8 cellular contexts compared by ENCODE assay signal in genomic region chr2:37672870-37673184, GRCh38. TPM values are rescaled to one million over a fixed set of nuclear protein-coding genes. Genes with fewer than 3 reads are reported as not detected.
DNase-seq lines count a peak whose midpoint lies in the region; ATAC-seq and TF ChIP-seq lines count a peak whose summit lies in the region.

No MANE protein-coding gene starts in this region.

- H3K27ac ChIP-seq in HEK293 (ENCODE audit: extremely low read depth, low read depth, low read length): peak overlapping the region; percentile 87; the same call in 1 of the 2 replicates
- no peak overlapping the region for H3K27ac ChIP-seq in smooth muscle cell (ENCODE audit: low read depth)

- H3K27me3 ChIP-seq in iPS-15b (ENCODE audit: control insufficient read depth, insufficient read depth, low read length) (peaks cover 18% of the 10 kb centered on the region), smooth muscle cell (ENCODE audit: low read depth) (no peaks in the 10 kb centered on the region)

- H3K36me3 Mint-ChIP-seq in activated CD8-positive, alpha-beta T cell treated with anti-CD3 and anti-CD28 coated beads for 36 hours (ENCODE audit: low read depth): peaks cover 12% of the 10 kb centered on the region

- peaks cover 34% of the 10 kb centered on the region for H4K20me1 ChIP-seq in smooth muscle cell (ENCODE audit: low read depth)

- WGBS in smooth muscle cell (ENCODE audit: low lambda C conversion rate): 19% methylated on average over 7 of the region's 7 CpGs

- intact Hi-C loops in activated CD8-positive, alpha-beta T cell treated with anti-CD3 and anti-CD28 coated beads for 36 hours (cut with micrococcal nuclease): no loop called here
- intact Hi-C loops in posterior vena cava (cut with DNase I): loop anchor here in 1 of 2 donors (10.0 kb wide), 1 partner anchor 102 kb away; no protein-coding TSS in a partner anchor

- H2AFZ ChIP-seq in smooth muscle cell (ENCODE audit: low read depth): peak overlapping the region; percentile 93

- H3K9me3 ChIP-seq in HEK293 (ENCODE audit: control insufficient read depth, insufficient read depth, low read depth, low read length) (no peaks in the 10 kb centered on the region), iPS-15b (ENCODE audit: control insufficient read depth, insufficient read depth, low read length) (no peaks in the 10 kb centered on the region), smooth muscle cell (replicated peaks; ENCODE audit: low read depth) (no peaks in the 10 kb centered on the region)

- POLR2A ChIA-PET in HEK293 (lab: Yijun Ruan, JAX): interaction anchor here (0.8 to 1.6 kb wide), 6 partner anchors 96 to 258 kb away, joined by 3 to 10 read pairs (median 4); no protein-coding TSS in a partner anchor
- POLR2A ChIA-PET in activated CD8-positive, alpha-beta T cell treated with anti-CD3 and anti-CD28 coated beads for 36 hours (lab: Charles Lee): interaction anchor here (0.8 to 1.9 kb wide), 5 partner anchors 9 to 134 kb away, joined by 3 to 10 read pairs (median 4); no protein-coding TSS in a partner anchor

- no peak for DNase-seq in activated CD8-positive, alpha-beta T cell treated with anti-CD3 and anti-CD28 coated beads for 36 hours
- DNase-seq in smooth muscle cell (lab: John Stamatoyannopoulos, UW; ENCODE audit: unreplicated experiment) (no peak), NCI-H526 treated with DMSO at 0.1 percent for 48 hours (lab: John Stamatoyannopoulos, UW) (no peak), posterior vena cava (ENCODE audit: low spot score) (no peak), OCI-M1 (lab: John Stamatoyannopoulos, UW) (no peak)

- no peaks in the 10 kb centered on the region for H3K9me3 Mint-ChIP-seq in activated CD8-positive, alpha-beta T cell treated with anti-CD3 and anti-CD28 coated beads for 36 hours

- H3F3A ChIP-seq in smooth muscle cell (ENCODE audit: low read depth): peaks cover 6% of the 10 kb centered on the region

- H3K27me3 Mint-ChIP-seq in activated CD8-positive, alpha-beta T cell treated with anti-CD3 and anti-CD28 coated beads for 36 hours: no peaks in the 10 kb centered on the region

- H3K79me2 ChIP-seq in smooth muscle cell (ENCODE audit: low read depth): peaks cover 36% of the 10 kb centered on the region

- peak overlapping the region; percentile 88 for H3K27ac Mint-ChIP-seq in activated CD8-positive, alpha-beta T cell treated with anti-CD3 and anti-CD28 coated beads for 36 hours

- peak overlapping the region; percentile 93 for H3K4me3 ChIP-seq in HEK293 (ENCODE audit: low read depth, low read length)
- H3K4me3 ChIP-seq in iPS-15b (ENCODE audit: low read depth, low read length): peak overlapping the region; percentile 78
- H3K4me3 ChIP-seq in smooth muscle cell: peak overlapping the region; percentile 82

- peaks cover 0 to 2% of the 10 kb centered on the region in 2 experiments; a peak in 1 of 3 replicates for H3K36me3 ChIP-seq in HEK293 (ENCODE audit: control insufficient read depth in 2 of 2, insufficient read depth in 1 of 2, low read length in 2 of 2)
- H3K36me3 ChIP-seq in iPS-15b (ENCODE audit: control insufficient read depth, insufficient read depth, low read length): no peaks in the 10 kb centered on the region
- no peaks in the 10 kb centered on the region for H3K36me3 ChIP-seq in smooth muscle cell (ENCODE audit: low read depth)

- H3K4me1 ChIP-seq in HEK293 (ENCODE audit: control insufficient read depth, insufficient read depth, low read length) (0 out of 2 replicates have a peak, but pooled peaks cover 2% of the 10 kb centered on the region), iPS-15b (ENCODE audit: control insufficient read depth, insufficient read depth, low read length) (peaks cover 23% of the 10 kb centered on the region), smooth muscle cell (ENCODE audit: low read depth) (peaks cover 22% of the 10 kb centered on the region)

- H3K9ac ChIP-seq in iPS-15b (ENCODE audit: low read depth, low read length) (no peak overlapping the region), smooth muscle cell (ENCODE audit: low read depth) (peak overlapping the region; percentile 57)

- H3K4me3 Mint-ChIP-seq in activated CD8-positive, alpha-beta T cell treated with anti-CD3 and anti-CD28 coated beads for 36 hours: peak overlapping the region; percentile 84

- ATAC-seq in activated CD8-positive, alpha-beta T cell treated with anti-CD3 and anti-CD28 coated beads for 36 hours: no peak
- no peak for ATAC-seq in HG03039 (IDR thresholded peaks at IDR 0.05; ENCODE audit: unreplicated experiment)

- TF ChIP-seq CTCF in HEK293 (tag by site-specific recombination; IDR thresholded peaks at IDR 0.05) (no peak), smooth muscle cell (IDR thresholded peaks at IDR 0.05; ENCODE audit: borderline replicate concordance, insufficient read depth, poor library complexity, severe bottlenecking) (no peak)
- TF ChIP-seq CTCF in activated CD8-positive, alpha-beta T cell treated with anti-CD3 and anti-CD28 coated beads for 36 hours (IDR thresholded peaks at IDR 0.05): no peak

- CTCF ChIA-PET in HEK293 (lab: Yijun Ruan, JAX): interaction anchor here (0.8 to 1.2 kb wide), 2 partner anchors 204 to 258 kb away, joined by 3 to 4 read pairs; no protein-coding TSS in a partner anchor
- CTCF ChIA-PET in activated CD8-positive, alpha-beta T cell treated with anti-CD3 and anti-CD28 coated beads for 36 hours (lab: Charles Lee): interaction anchor here (1.1 to 1.9 kb wide), 3 partner anchors 12 to 259 kb away, joined by 3 to 7 read pairs (median 4); no protein-coding TSS in a partner anchor

- H3K4me1 Mint-ChIP-seq in activated CD8-positive, alpha-beta T cell treated with anti-CD3 and anti-CD28 coated beads for 36 hours (ENCODE audit: low read depth): peaks cover 34% of the 10 kb centered on the region

- peak overlapping the region; percentile 96 for H3K4me2 ChIP-seq in smooth muscle cell

TF ChIP-seq in HEK293, 187 proteins besides CTCF, POLR2A, EP300 and RAD21:
- TF ChIP-seq ZNF335 (tag by site-specific recombination; conservative IDR thresholded peaks at IDR 0.05) (peak; percentile 67; the same call in 1 of the 2 replicates), BCL11A (tag by site-specific recombination; IDR thresholded peaks at IDR 0.05; ENCODE audit: low read depth) (0 out of 2 replicates have a peak, but pooled peaks have one; percentile 46), KLF7 (tag by site-specific recombination; IDR thresholded peaks at IDR 0.05; ENCODE audit: borderline replicate concordance) (no peak)
TF ChIP-seq in HEK293: peak in this region for 2.

RNA-seq across cellular contexts. Expression of gene CDC42EP3, which starts 1.4 kb away (rescaled TPM):
- 10 to 100 TPM; 18.8 to 22.6 TPM for total RNA-seq in activated CD8-positive, alpha-beta T cell treated with anti-CD3 and anti-CD28 coated beads for 36 hours
- total RNA-seq in smooth muscle cell (45.0 and 51.1 TPM in 2 replicates), posterior vena cava (10 to 100 TPM; 74.5 to 95.3 TPM)
- polyA plus RNA-seq in smooth muscle cell: 40.0 and 71.3 TPM in 2 replicates
